ENCODE assay signal across 15 cellular contexts in the genomic region with DNA sequence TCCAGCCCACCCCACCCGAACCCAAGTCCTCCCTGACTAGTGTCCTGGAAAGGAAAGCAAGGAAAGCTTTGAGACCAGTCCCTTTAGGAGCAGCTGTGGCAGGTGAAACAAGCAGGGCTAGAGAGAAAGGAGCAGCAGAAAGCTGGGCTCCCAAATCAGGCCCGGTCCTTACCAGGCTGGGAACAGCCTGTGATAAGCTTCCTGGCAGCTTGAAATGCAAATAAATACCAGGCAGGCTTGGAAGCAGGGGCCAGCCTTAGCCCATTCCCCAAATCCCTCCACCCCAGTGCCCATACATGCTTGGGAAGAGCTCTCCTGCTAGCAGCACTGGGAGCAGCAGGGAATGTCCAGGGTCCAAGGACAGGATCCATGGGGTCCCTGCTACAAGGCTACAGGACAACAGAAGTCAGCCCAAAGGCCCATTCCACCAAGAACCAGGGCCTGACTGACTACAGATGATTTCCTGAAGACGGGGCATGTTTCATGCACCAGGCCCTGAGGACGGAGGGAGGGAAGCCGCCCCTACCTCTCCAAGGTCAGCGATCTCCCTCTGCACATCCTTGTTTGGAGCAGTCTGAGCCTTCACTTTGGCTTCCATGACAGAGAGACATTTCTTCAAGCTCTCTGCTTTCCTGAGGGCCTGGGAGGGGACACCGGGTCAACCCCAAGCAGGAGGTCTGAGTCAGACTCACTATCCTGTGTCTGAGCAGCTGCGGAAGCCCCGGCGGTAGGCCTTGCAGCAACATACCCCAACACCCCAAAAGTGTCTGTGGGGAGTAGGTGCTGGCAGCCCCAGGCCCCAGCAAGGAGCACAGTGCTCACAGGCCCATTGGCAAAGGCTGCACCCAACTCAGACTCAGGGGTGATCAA. TPM values are rescaled to one million over a fixed set of nuclear protein-coding genes. Genes with fewer than 3 reads are reported as not detected.
DNase-seq lines count a peak whose midpoint lies in the region; ATAC-seq and TF ChIP-seq lines count a peak whose summit lies in the region.
"Had no signal": no experiment of that assay in that cellular context is flagged by ENCODE, and none has a peak within 500 bp of the region (broad histone marks: within the 10 kb centered on the region; RNA-seq: fewer than 3 reads in every experiment).

No MANE protein-coding gene starts in this region.

- H3K79me2 ChIP-seq in SK-N-SH (ENCODE audit: insufficient read depth) (peaks cover 19% of the 10 kb centered on the region), GM23338 (replicated peaks; ENCODE audit: insufficient read depth) (peaks cover 13% of the 10 kb centered on the region)

- H3K27ac ChIP-seq in SK-N-SH (ENCODE audit: low read depth in 2 of 2, low read length in 1 of 2) = no peak overlapping the region
- H3K27ac ChIP-seq in GM23338 (ENCODE audit: low read depth) = peak overlapping the region; percentile 81
- peak overlapping the region; percentile 5 for H3K27ac ChIP-seq in mesodermal cell (ENCODE audit: low read depth, low read length, severe bottlenecking)
- H3K27ac ChIP-seq: tibial nerve had no signal

- H3K9me3 ChIP-seq in SK-N-SH (no peaks in the 10 kb centered on the region), mesodermal cell (ENCODE audit: control insufficient read depth, low read length) (no peaks in the 10 kb centered on the region), HAP-1 (no peaks in the 10 kb centered on the region)
- H3K9me3 ChIP-seq: tibial nerve had no signal

- CTCF ChIA-PET in SK-N-SH (lab: Yijun Ruan, JAX) (interaction anchor here (0.7 to 10.1 kb wide), 6 partner anchors 9 to 31 kb away, joined by 3 to 76 read pairs (median 10); no protein-coding TSS in a partner anchor), WTC11 (lab: Charles Lee) (interaction anchor here (0.6 to 3.2 kb wide), 6 partner anchors 14 to 327 kb away, joined by 3 to 26 read pairs (median 4); a partner anchor contains a TSS)

- no peak for TF ChIP-seq RAD21 in SK-N-SH (IDR thresholded peaks at IDR 0.05; ENCODE audit: low read length)

- H4K20me1 ChIP-seq in SK-N-SH (ENCODE audit: insufficient read depth) (peaks cover 18% of the 10 kb centered on the region), GM23338 (replicated peaks; ENCODE audit: insufficient read depth) (peaks cover 42% of the 10 kb centered on the region)

- ATAC-seq in SK-N-SH treated with all-trans-retinoic acid at 6 μM for 48 hours (no peak), GM23338 (no peak), WTC11 (no peak), HG02852 (IDR thresholded peaks at IDR 0.05; ENCODE audit: unreplicated experiment) (no peak)
- ATAC-seq: left lobe of liver, right cardiac atrium had no signal

- DNase-seq in SK-N-SH (no peak), GM23338 (ENCODE audit: low spot score) (peak; percentile 13), WTC11 (ENCODE audit: low spot score) (no peak), COLO829 (ENCODE audit: low spot score) (no peak), HAP-1 (ENCODE audit: low spot score in 2 of 2) (no peak)
- DNase-seq: dorsolateral prefrontal cortex, NCI-H1436, NCI-H446 treated with DMSO at 0.1 percent for 48 hours, right cardiac atrium had no signal

- H3K4me1 Mint-ChIP-seq in GM23338 (peaks cover 16% of the 10 kb centered on the region), WTC11 (peaks cover 6% of the 10 kb centered on the region)

- H3K4me3 ChIP-seq in SK-N-SH (ENCODE audit: low read depth in 2 of 2, low read length in 1 of 2) = no peak overlapping the region
- no peak overlapping the region for H3K4me3 ChIP-seq in GM23338
- H3K4me3 ChIP-seq in mesodermal cell (ENCODE audit: extremely low read depth, insufficient read depth, low read length, poor library complexity, severe bottlenecking) = no peak overlapping the region
- H3K4me3 ChIP-seq in HAP-1 = no peak overlapping the region
- H3K4me3 ChIP-seq: dorsolateral prefrontal cortex, tibial nerve had no signal

- POLR2A ChIA-PET in SK-N-SH (lab: Yijun Ruan, JAX) = no interaction called here
- POLR2A ChIA-PET in WTC11 (lab: Charles Lee) = interaction anchor here (0.6 to 1.0 kb wide), 4 partner anchors 9 to 421 kb away, joined by 3 to 4 read pairs (median 4); a partner anchor contains a TSS

- H3K4me2 ChIP-seq in SK-N-SH = no peak overlapping the region
- no peak overlapping the region for H3K4me2 ChIP-seq in GM23338

- TF ChIP-seq CTCF in SK-N-SH (IDR thresholded peaks at IDR 0.05) (0 out of 2 replicates have a peak, but pooled peaks have one; percentile 4), GM23338 (conservative IDR thresholded peaks at IDR 0.05; ENCODE audit: low read depth in 2 of 2) (no peak), WTC11 (IDR thresholded peaks at IDR 0.05) (no peak; the same call in none of the 2 replicates)

- in situ Hi-C loops in HAP-1 (cut with MboI; ENCODE audit: low sequenced_read_pairs) = no loop called here

- H3F3A ChIP-seq in SK-N-SH (replicated peaks; ENCODE audit: insufficient read depth) (peaks cover 21% of the 10 kb centered on the region), GM23338 (replicated peaks; ENCODE audit: low read depth) (peaks cover 72% of the 10 kb centered on the region)

- no peak for TF ChIP-seq EP300 in SK-N-SH (IDR thresholded peaks at IDR 0.05; ENCODE audit: borderline replicate concordance in 1 of 2, low read depth in 1 of 2, low read length in 1 of 2)

- H2AFZ ChIP-seq in SK-N-SH (ENCODE audit: low read depth) (no peak overlapping the region), GM23338 (no peak overlapping the region)

- peaks cover 2% of the 10 kb centered on the region; the same call in 1 of the 3 replicates for H3K9me3 Mint-ChIP-seq in GM23338
- no peaks in the 10 kb centered on the region for H3K9me3 Mint-ChIP-seq in WTC11
- H3K9me3 Mint-ChIP-seq: naive B cell had no signal

- H3K9me2 ChIP-seq in SK-N-SH = no peaks in the 10 kb centered on the region
- no peaks in the 10 kb centered on the region for H3K9me2 ChIP-seq in GM23338 (ENCODE audit: insufficient read depth)

- H3K36me3 Mint-ChIP-seq in GM23338 (ENCODE audit: low read depth) (peaks cover 81% of the 10 kb centered on the region), WTC11 (peaks cover 66% of the 10 kb centered on the region)

- H3K36me3 ChIP-seq in SK-N-SH (replicated peaks in 1 of 2; ENCODE audit: control insufficient read depth in 1 of 2, insufficient read depth in 2 of 2, low read length in 1 of 2) (peaks cover 47 to 62% of the 10 kb centered on the region in 2 experiments), GM23338 (ENCODE audit: insufficient read depth) (peaks cover 67% of the 10 kb centered on the region), mesodermal cell (ENCODE audit: control insufficient read depth, insufficient read depth, low read length) (peaks cover 76% of the 10 kb centered on the region), HAP-1 (replicated peaks) (peaks cover 78% of the 10 kb centered on the region)

- H3K27me3 ChIP-seq in SK-N-SH (ENCODE audit: insufficient read depth) (no peaks in the 10 kb centered on the region), GM23338 (ENCODE audit: insufficient read depth) (no peaks in the 10 kb centered on the region), HAP-1 (ENCODE audit: low read depth) (no peaks in the 10 kb centered on the region)
- H3K27me3 ChIP-seq: dorsolateral prefrontal cortex, tibial nerve had no signal

- peaks cover 0 to 7% of the 10 kb centered on the region in 2 experiments; a peak in 2 of 4 replicates for H3K4me1 ChIP-seq in SK-N-SH (ENCODE audit: control insufficient read depth in 1 of 2, insufficient read depth in 2 of 2, low read depth in 1 of 2, low read length in 1 of 2)
- peaks cover 7% of the 10 kb centered on the region; the same call in 1 of the 2 replicates for H3K4me1 ChIP-seq in GM23338 (ENCODE audit: insufficient read depth)
- peaks cover 8% of the 10 kb centered on the region for H3K4me1 ChIP-seq in mesodermal cell (ENCODE audit: control insufficient read depth, insufficient read depth, low read length, poor library complexity, severe bottlenecking)
- H3K4me1 ChIP-seq in HAP-1 = peaks cover 3% of the 10 kb centered on the region; the same call in 1 of the 2 replicates

- no peak overlapping the region for H3K9ac ChIP-seq in SK-N-SH

- H3K27ac Mint-ChIP-seq in GM23338 (peak overlapping the region; percentile 72; the same call in 1 of the 2 replicates), WTC11 (no peak overlapping the region; the same call in 1 of the 2 replicates)

- H3K4me3 Mint-ChIP-seq in GM23338 = no peak overlapping the region
- H3K4me3 Mint-ChIP-seq in WTC11 = no peak overlapping the region

- WGBS in SK-N-SH (ENCODE audit: low lambda C conversion rate) = 89% methylated on average over 5 of the region's 10 CpGs
- WGBS in mesodermal cell (ENCODE audit: insufficient coverage in 2 of 2), 2 experiments = 95 to 97% methylated on average over 6 to 9 of the region's 10 CpGs

- H3K27me3 Mint-ChIP-seq in GM23338 (ENCODE audit: insufficient read depth, low read depth, poor library complexity) (peaks cover 16% of the 10 kb centered on the region), WTC11 (ENCODE audit: low read depth) (no peaks in the 10 kb centered on the region; the same call in 1 of the 2 replicates)
- H3K27me3 Mint-ChIP-seq: naive B cell had no signal

TF ChIP-seq in SK-N-SH treated with all-trans-retinoic acid at 6 μM for 48 hours, 23 proteins besides CTCF, POLR2A, EP300 and RAD21 (continues in another document):
- TF ChIP-seq ISL1 (CRISPR knock-in tag; IDR thresholded peaks at IDR 0.05) = no peak

TF ChIP-seq in WTC11, 78 proteins besides CTCF, POLR2A, EP300 and RAD21 (continues in another document):
- no peak for TF ChIP-seq ZNF232 (CRISPR knock-in tag; IDR thresholded peaks at IDR 0.05)

RNA-seq across cellular contexts. Expression of a gene that starts 2.6 kb away (rescaled TPM):
- 10.0 and 10.6 TPM in 2 replicates for polyA plus RNA-seq in SK-N-SH (2012; rRNA removed)
- 10.7 and 10.8 TPM in 2 replicates for polyA plus RNA-seq in SK-N-SH (2012; cell fraction: cytosol; rRNA removed)
- polyA plus RNA-seq in SK-N-SH (2012; cell fraction: nucleus; rRNA removed) = 7.3 and 8.8 TPM in 2 replicates
- total RNA-seq in GM23338 (2014; rRNA removed; shearing (Covaris generic)) = 27.8 and 28.2 TPM in 2 replicates
- polyA plus RNA-seq in GM23338 (2016; fragmentation: Nextera tagmentation; extraction: Ambion mirVana) = 13.7 and 14.4 TPM in 2 replicates
- 26.0 to 27.6 TPM (median 27.3 TPM) in 3 replicates for total RNA-seq in WTC11 (2021)
- 11.2 TPM for polyA plus RNA-seq in mesodermal cell (2013, experiment 1 of 2)
- 11.2 TPM for polyA plus RNA-seq in mesodermal cell (2013, experiment 2 of 2)

RNA-seq across cellular contexts. Expression of a gene that starts 35.0 kb away (rescaled TPM):
- polyA plus RNA-seq in SK-N-SH (2012; rRNA removed) (70.5 and 77.3 TPM in 2 replicates), GM23338 (2016; fragmentation: Nextera tagmentation; extraction: Ambion mirVana) (97.5 and 105 TPM in 2 replicates)
- 52.6 and 60.0 TPM in 2 replicates for polyA plus RNA-seq in SK-N-SH (2012; cell fraction: cytosol; rRNA removed)
- polyA plus RNA-seq in SK-N-SH (2012; cell fraction: nucleus; rRNA removed) = 69.4 and 91.9 TPM in 2 replicates
- 263 and 292 TPM in 2 replicates for total RNA-seq in GM23338 (2014; rRNA removed; shearing (Covaris generic))
- 174 to 214 TPM (median 174 TPM) in 3 replicates for total RNA-seq in WTC11 (2021)
- polyA plus RNA-seq in mesodermal cell (2013, experiment 1 of 2) = 118 TPM
- polyA plus RNA-seq in mesodermal cell (2013, experiment 2 of 2) = 105 TPM

RNA-seq across cellular contexts. Expression of a gene that starts 44.7 kb away (rescaled TPM):
- polyA plus RNA-seq in SK-N-SH (2012; rRNA removed) (20.1 and 43.6 TPM in 2 replicates), GM23338 (2016; fragmentation: Nextera tagmentation; extraction: Ambion mirVana) (38.8 and 42.2 TPM in 2 replicates)
- 33.2 and 41.3 TPM in 2 replicates for polyA plus RNA-seq in SK-N-SH (2012; cell fraction: cytosol; rRNA removed)
- polyA plus RNA-seq in SK-N-SH (2012; cell fraction: nucleus; rRNA removed) = 58.7 and 64.1 TPM in 2 replicates
- 45.8 and 55.2 TPM in 2 replicates for total RNA-seq in GM23338 (2014; rRNA removed; shearing (Covaris generic))
- 34.3 to 38.4 TPM (median 36.1 TPM) in 3 replicates for total RNA-seq in WTC11 (2021)
- polyA plus RNA-seq in mesodermal cell (2013, experiment 1 of 2) = 46.7 TPM
- 37.5 TPM for polyA plus RNA-seq in mesodermal cell (2013, experiment 2 of 2)

Comparison
In these comparisons a context has a peak if more than half of its experiments do, and no peak if none do; other contexts are left out.
1. H3K27ac ChIP-seq: peak in GM23338 (single experiment) and mesodermal cell (single experiment); none in SK-N-SH (0 of 2).